ENCODE assay signal across 12 cellular contexts in genomic region chr10:114342976-114343375, GRCh38.
DNase-seq lines count a peak whose midpoint lies in the region; ATAC-seq and TF ChIP-seq lines count a peak whose summit lies in the region.
"Had no signal": no experiment of that assay in that cellular context is flagged by ENCODE, and none has a peak within 500 bp of the region (broad histone marks: within the 10 kb centered on the region; RNA-seq: fewer than 3 reads in every experiment).

No MANE protein-coding gene starts in this region.

- no peak overlapping the region for H2AK5ac ChIP-seq in mesenchymal stem cell (ENCODE audit: low read length, severe bottlenecking)
- peak overlapping the region; percentile 32 for H2AK5ac ChIP-seq in trophoblast cell (ENCODE audit: low read length)

- H3K4me1 Mint-ChIP-seq in progenitor cell of endocrine pancreas (ENCODE audit: low read depth), result peaks cover 3% of the 10 kb centered on the region
- H3K4me1 Mint-ChIP-seq: CD4-positive, CD25-positive, alpha-beta regulatory T cell had no signal

- peaks cover 8% of the 10 kb centered on the region for H3K79me2 ChIP-seq in trophoblast cell (ENCODE audit: control insufficient read depth, insufficient read depth, low read length, poor library complexity)

- H3K18ac ChIP-seq in mesenchymal stem cell (ENCODE audit: low read depth in 1 of 2, low read length in 2 of 2) (peak overlapping the region; percentile 7 to 67), trophoblast cell (ENCODE audit: low read length) (peak overlapping the region; percentile 85)

- no peaks in the 10 kb centered on the region for H3K9me3 Mint-ChIP-seq in progenitor cell of endocrine pancreas (ENCODE audit: low read depth)
- H3K9me3 Mint-ChIP-seq: CD4-positive, CD25-positive, alpha-beta regulatory T cell had no signal

- no peak for TF ChIP-seq CTCF in left ventricle myocardium inferior (IDR thresholded peaks at IDR 0.05; ENCODE audit: borderline replicate concordance)
- no peak for TF ChIP-seq CTCF in uterus (IDR thresholded peaks at IDR 0.05)
- TF ChIP-seq CTCF in progenitor cell of endocrine pancreas (IDR thresholded peaks at IDR 0.05; ENCODE audit: unreplicated experiment), result no peak

- no peak overlapping the region for H2BK120ac ChIP-seq in mesenchymal stem cell (ENCODE audit: low read depth, low read length)
- H2BK120ac ChIP-seq in trophoblast cell (ENCODE audit: insufficient read depth, low read length, poor library complexity), result no peak overlapping the region

- ATAC-seq in Right ventricle myocardium superior (ENCODE audit: poor library complexity) (no peak), GM18505 (IDR thresholded peaks at IDR 0.05; ENCODE audit: unreplicated experiment) (no peak)
- ATAC-seq: HCT116 had no signal

- no peaks in the 10 kb centered on the region for H3K9me3 ChIP-seq in left ventricle myocardium inferior (replicated peaks)
- no peaks in the 10 kb centered on the region for H3K9me3 ChIP-seq in mesenchymal stem cell (ENCODE audit: control insufficient read depth, low read length)
- H3K9me3 ChIP-seq in trophoblast cell (ENCODE audit: insufficient read depth, low read depth, low read length), result no peaks in the 10 kb centered on the region
- H3K9me3 ChIP-seq in uterus, result no peaks in the 10 kb centered on the region
- H3K9me3 ChIP-seq: BLaER1 had no signal

- no peak for TF ChIP-seq POLR2A in uterus (IDR thresholded peaks at IDR 0.05)
- no peak for TF ChIP-seq POLR2A in GM18505 (IDR thresholded peaks at IDR 0.05; ENCODE audit: borderline replicate concordance, extremely low read depth, insufficient read depth, insufficient read length)

- H3K4me1 ChIP-seq in left ventricle myocardium inferior (peaks cover 22% of the 10 kb centered on the region), mesenchymal stem cell (ENCODE audit: control insufficient read depth, insufficient read depth, low read depth, low read length) (peaks cover 17% of the 10 kb centered on the region), trophoblast cell (ENCODE audit: control insufficient read depth in 1 of 2, insufficient read depth in 2 of 2, low read length in 2 of 2) (peaks cover 33 to 36% of the 10 kb centered on the region in 2 experiments), uterus (no peaks in the 10 kb centered on the region)

- intact Hi-C loops in left ventricle myocardium inferior (cut with micrococcal nuclease), result no loop called here
- intact Hi-C loops in Right ventricle myocardium superior (cut with DNase I), result no loop called here
- intact Hi-C loops in uterus (cut with DNase I; ENCODE audit: low total_unique reads), result no loop called here

- H2BK12ac ChIP-seq in mesenchymal stem cell (ENCODE audit: low read length in 2 of 2) (no peak overlapping the region), trophoblast cell (ENCODE audit: low read length) (peak overlapping the region; percentile 5)

- H3K36me3 Mint-ChIP-seq in progenitor cell of endocrine pancreas (ENCODE audit: insufficient read depth), result no peaks in the 10 kb centered on the region
- H3K36me3 Mint-ChIP-seq: CD4-positive, CD25-positive, alpha-beta regulatory T cell had no signal

- H3K4ac ChIP-seq in mesenchymal stem cell (ENCODE audit: low read depth in 1 of 2, low read length in 2 of 2) (peak overlapping the region; percentile 1 to 13), trophoblast cell (ENCODE audit: low read depth, low read length) (peak overlapping the region; percentile 13)

- H3K27me3 ChIP-seq in left ventricle myocardium inferior (ENCODE audit: low read depth) (peaks cover 23% of the 10 kb centered on the region), mesenchymal stem cell (ENCODE audit: control insufficient read depth in 1 of 2, insufficient read depth in 1 of 2, low read length in 2 of 2) (peaks cover 0 to 15% of the 10 kb centered on the region in 2 experiments), trophoblast cell (ENCODE audit: insufficient read depth, low read length) (no peaks in the 10 kb centered on the region), uterus (no peaks in the 10 kb centered on the region)
- H3K27me3 ChIP-seq: BLaER1 had no signal

- H3K27ac Mint-ChIP-seq in progenitor cell of endocrine pancreas, result no peak overlapping the region
- H3K27ac Mint-ChIP-seq: CD4-positive, CD25-positive, alpha-beta regulatory T cell had no signal

- H3K27ac ChIP-seq in left ventricle myocardium inferior (replicated peaks), result peak overlapping the region; percentile 25
- H3K27ac ChIP-seq in mesenchymal stem cell (ENCODE audit: low read length, poor library complexity, severe bottlenecking), result no peak overlapping the region
- no peak overlapping the region for H3K27ac ChIP-seq in trophoblast cell (ENCODE audit: low read depth, low read length)
- peak overlapping the region; percentile 78 to 79 for H3K27ac ChIP-seq in uterus
- H3K27ac ChIP-seq: 22Rv1, BLaER1 had no signal

- H3K9ac ChIP-seq in mesenchymal stem cell (ENCODE audit: low read length), result no peak overlapping the region
- no peak overlapping the region for H3K9ac ChIP-seq in trophoblast cell (ENCODE audit: low read length)
- H3K9ac ChIP-seq: BLaER1 had no signal

- DNase-seq in left ventricle myocardium inferior (no peak), Right ventricle myocardium superior (no peak), mesenchymal stem cell (no peak), trophoblast cell (no peak), uterus (no peak), progenitor cell of endocrine pancreas (ENCODE audit: low spot score, unreplicated experiment) (no peak)
- no peak for DNase-seq in activated effector memory CD4-positive, alpha-beta T cell treated with Interleukin-2 at 50 U/mL for 16 hours
- DNase-seq: CD4-positive, CD25-positive, alpha-beta regulatory T cell had no signal

- H4K8ac ChIP-seq in mesenchymal stem cell (ENCODE audit: low read length) (no peak overlapping the region), trophoblast cell (ENCODE audit: low read depth, low read length) (no peak overlapping the region)

- WGBS in mesenchymal stem cell, result 100% methylated on average over 2 of the region's 2 CpGs
- no CpG with 5 or more reads among the region's 2 CpGs for WGBS in trophoblast cell (ENCODE audit: extremely low coverage, insufficient coverage, insufficient read length)

- H3K27me3 Mint-ChIP-seq in progenitor cell of endocrine pancreas, result peaks cover 8% of the 10 kb centered on the region

- H3K36me3 ChIP-seq in left ventricle myocardium inferior, result peaks cover 3% of the 10 kb centered on the region
- no peaks in the 10 kb centered on the region for H3K36me3 ChIP-seq in mesenchymal stem cell (ENCODE audit: control insufficient read depth in 1 of 2, insufficient read depth in 2 of 2, low read depth in 1 of 2, low read length in 2 of 2)
- peaks cover 9 to 19% of the 10 kb centered on the region in 2 experiments for H3K36me3 ChIP-seq in trophoblast cell (ENCODE audit: control insufficient read depth in 1 of 2, insufficient read depth in 2 of 2, low read length in 2 of 2)
- H3K36me3 ChIP-seq in uterus, result no peaks in the 10 kb centered on the region
- H3K36me3 ChIP-seq: BLaER1 had no signal

- H3K4me3 ChIP-seq in left ventricle myocardium inferior, result no peak overlapping the region
- H3K4me3 ChIP-seq in mesenchymal stem cell (ENCODE audit: insufficient read depth in 1 of 2, low read depth in 1 of 2, low read length in 2 of 2), result no peak overlapping the region
- no peak overlapping the region for H3K4me3 ChIP-seq in trophoblast cell (ENCODE audit: low read depth, low read length)
- H3K4me3 ChIP-seq in uterus, result no peak overlapping the region
- H3K4me3 ChIP-seq: BLaER1 had no signal

- H3K23ac ChIP-seq in mesenchymal stem cell (ENCODE audit: low read length in 2 of 2), result no peak overlapping the region
- H3K23ac ChIP-seq in trophoblast cell (ENCODE audit: low read length), result no peak overlapping the region

- H2BK5ac ChIP-seq in mesenchymal stem cell (ENCODE audit: low read depth, low read length, poor library complexity, severe bottlenecking) (no peak overlapping the region), trophoblast cell (ENCODE audit: low read depth, low read length, poor library complexity) (no peak overlapping the region)

- no peak overlapping the region for H3K4me3 Mint-ChIP-seq in progenitor cell of endocrine pancreas (ENCODE audit: low read depth)
- H3K4me3 Mint-ChIP-seq: CD4-positive, CD25-positive, alpha-beta regulatory T cell had no signal

- H2AFZ ChIP-seq in mesenchymal stem cell (ENCODE audit: low read depth, low read length) (no peak overlapping the region), trophoblast cell (ENCODE audit: insufficient read depth, low read length, poor library complexity) (no peak overlapping the region)

- H4K12ac ChIP-seq in trophoblast cell (ENCODE audit: low read depth, low read length), result no peak overlapping the region

- H3K4me2 ChIP-seq in mesenchymal stem cell (ENCODE audit: low read length, poor library complexity, severe bottlenecking), result no peak overlapping the region
- no peak overlapping the region for H3K4me2 ChIP-seq in trophoblast cell (ENCODE audit: low read length)
- H3K4me2 ChIP-seq: BLaER1 had no signal

- H3K14ac ChIP-seq in mesenchymal stem cell (ENCODE audit: low read length in 2 of 2), result no peak overlapping the region
- H3K14ac ChIP-seq in trophoblast cell (ENCODE audit: low read length), result peak overlapping the region; percentile 9

- H2BK15ac ChIP-seq in mesenchymal stem cell (ENCODE audit: low read depth, poor library complexity, severe bottlenecking), result no peak overlapping the region

- H3K79me1 ChIP-seq in mesenchymal stem cell (replicated peaks; ENCODE audit: low read length, poor library complexity, severe bottlenecking) (no peaks in the 10 kb centered on the region), trophoblast cell (ENCODE audit: low read length) (peaks cover 28% of the 10 kb centered on the region)

- no peak overlapping the region for H4K91ac ChIP-seq in mesenchymal stem cell (ENCODE audit: low read length)
- H4K91ac ChIP-seq in trophoblast cell (ENCODE audit: low read depth, low read length), result peak overlapping the region; percentile 37

Comparison
In these comparisons a context has a peak if more than half of its experiments do, and no peak if none do; other contexts are left out.
1. H3K27ac ChIP-seq: peak in left ventricle myocardium inferior (single experiment) and uterus (2 of 2); none in mesenchymal stem cell (single experiment) and trophoblast cell (single experiment).